Comparison of ENCODE assay signal across 8 cellular contexts in the genomic region with DNA sequence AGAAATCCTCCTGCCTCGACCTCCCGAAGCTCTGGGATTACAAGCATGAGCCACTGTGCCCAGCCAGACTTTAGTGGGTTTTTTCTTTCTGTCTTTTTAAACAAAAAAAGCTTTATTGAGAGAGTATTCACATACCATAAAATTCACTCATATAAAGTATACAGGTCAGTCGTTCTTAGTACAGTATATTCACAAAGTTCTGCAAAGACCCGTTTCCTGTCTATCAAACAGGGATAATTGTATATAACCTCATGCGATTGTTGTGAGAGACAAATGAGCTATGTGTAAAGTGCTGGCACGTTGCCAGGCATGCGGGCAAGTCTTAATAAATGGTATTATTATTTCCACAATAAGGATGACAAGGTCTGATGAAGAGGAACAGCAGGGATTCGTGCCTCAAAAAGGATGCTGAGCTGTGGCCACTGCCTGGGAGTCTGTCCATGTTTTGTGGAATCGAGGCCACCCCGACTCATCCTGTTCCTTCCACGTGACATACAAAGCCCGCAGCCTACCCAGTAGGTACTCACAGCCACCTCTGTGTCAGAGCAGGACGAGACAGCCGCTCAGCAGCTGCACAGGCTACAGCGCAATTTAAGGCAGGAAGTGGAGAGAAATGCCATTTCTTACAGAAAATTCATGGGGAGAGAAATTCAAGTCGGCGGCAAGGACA. TPM values are rescaled to one million over a fixed set of nuclear protein-coding genes. Genes with fewer than 3 reads are reported as not detected.
DNase-seq lines count a peak whose midpoint lies in the region; ATAC-seq lines count a peak whose summit lies in the region.

No MANE protein-coding gene starts in this region.

- no peak overlapping the region for H3K27ac ChIP-seq in SJSA1

- H3K27ac Mint-ChIP-seq in activated naive CD8-positive, alpha-beta T cell treated with anti-CD3 and anti-CD28 coated beads, Interleukin-2, amount 50 U/mL, for 24 hours = no peak overlapping the region

- H3K4me1 Mint-ChIP-seq in activated naive CD8-positive, alpha-beta T cell treated with anti-CD3 and anti-CD28 coated beads, Interleukin-2, amount 50 U/mL, for 24 hours = peaks cover 6% of the 10 kb centered on the region

- DNase-seq in NCI-H1436 (lab: John Stamatoyannopoulos, UW) = peak; percentile 59
- DNase-seq in NCI-H1436 treated with DMSO at 0.1 percent for 48 hours (lab: John Stamatoyannopoulos, UW) = no peak
- DNase-seq in SJSA1 (ENCODE audit: low read depth in 1 of 2, low spot score in 2 of 2) = peak; percentile 8 to 52
- DNase-seq in activated naive CD8-positive, alpha-beta T cell treated with anti-CD3 and anti-CD28 coated beads, Interleukin-2, amount 50 U/mL, for 24 hours = peak; percentile 42
- DNase-seq in stimulated activated CD4-positive, alpha-beta T cell treated with anti-CD3 and anti-CD28 coated beads, Interleukin-2, amount 100 ng/mL, for 48 hours = peak; percentile 7 to 22
- DNase-seq in NCI-H187 (lab: John Stamatoyannopoulos, UW) = no peak

- ATAC-seq in activated naive CD8-positive, alpha-beta T cell treated with anti-CD3 and anti-CD28 coated beads, Interleukin-2, amount 50 U/mL, for 24 hours = peak; percentile 93
- ATAC-seq in GM19351 (IDR thresholded peaks at IDR 0.05; ENCODE audit: unreplicated experiment) (no peak), GM18861 (IDR thresholded peaks at IDR 0.05; ENCODE audit: unreplicated experiment) (no peak)

- H3K36me3 ChIP-seq in SJSA1 = no peaks in the 10 kb centered on the region

- H3K4me3 Mint-ChIP-seq in activated naive CD8-positive, alpha-beta T cell treated with anti-CD3 and anti-CD28 coated beads, Interleukin-2, amount 50 U/mL, for 24 hours = peak overlapping the region; percentile 60

- no peaks in the 10 kb centered on the region for H3K27me3 ChIP-seq in SJSA1 (replicated peaks)

- peaks cover 2% of the 10 kb centered on the region for H3K27me3 Mint-ChIP-seq in activated naive CD8-positive, alpha-beta T cell treated with anti-CD3 and anti-CD28 coated beads, Interleukin-2, amount 50 U/mL, for 24 hours

- no peaks in the 10 kb centered on the region for H3K36me3 Mint-ChIP-seq in activated naive CD8-positive, alpha-beta T cell treated with anti-CD3 and anti-CD28 coated beads, Interleukin-2, amount 50 U/mL, for 24 hours (ENCODE audit: low read depth)

- H3K9me3 ChIP-seq in SJSA1 (replicated peaks) = no peaks in the 10 kb centered on the region

- H3K4me1 ChIP-seq in SJSA1 (replicated peaks) = peaks cover 7% of the 10 kb centered on the region; the same call in 1 of the 2 replicates

- H3K4me3 ChIP-seq in SJSA1 = no peak overlapping the region

- no peaks in the 10 kb centered on the region for H3K9me3 Mint-ChIP-seq in activated naive CD8-positive, alpha-beta T cell treated with anti-CD3 and anti-CD28 coated beads, Interleukin-2, amount 50 U/mL, for 24 hours

RNA-seq across cellular contexts. Expression of a gene that starts 51.7 kb away (rescaled TPM):
- 1.7 TPM in 1 of 2 replicates, not detected in the other for total RNA-seq in SJSA1 (2014; rRNA removed; shearing (Covaris generic))

RNA-seq across cellular contexts. Expression of a gene that starts 57.5 kb away (rescaled TPM):
- 6.7 and 20.9 TPM in 2 replicates for total RNA-seq in SJSA1 (2014; rRNA removed; shearing (Covaris generic))

Comparison
In these comparisons a context has a peak if more than half of its experiments do, and no peak if none do; other contexts are left out.
1. DNase-seq: peak in NCI-H1436 (single experiment), SJSA1 (2 of 2), activated naive CD8-positive, alpha-beta T cell treated with anti-CD3 and anti-CD28 coated beads, Interleukin-2, amount 50 U/mL, for 24 hours (single experiment) and stimulated activated CD4-positive, alpha-beta T cell treated with anti-CD3 and anti-CD28 coated beads, Interleukin-2, amount 100 ng/mL, for 48 hours (2 of 2); none in NCI-H1436 treated with DMSO at 0.1 percent for 48 hours (single experiment) and NCI-H187 (0 of 2).